In genomic region chr10:77614778-77615625, GRCh38 we compare ENCODE assay signal across 31 cellular contexts. TPM values are rescaled to one million over a fixed set of nuclear protein-coding genes. Genes with fewer than 3 reads are reported as not detected.
DNase-seq lines count a peak whose midpoint lies in the region; ATAC-seq and TF ChIP-seq lines count a peak whose summit lies in the region.
"Had no signal": no experiment of that assay in that cellular context is flagged by ENCODE, and none has a peak within 500 bp of the region (broad histone marks: within the 10 kb centered on the region; RNA-seq: fewer than 3 reads in every experiment).

No MANE protein-coding gene starts in this region.

- H3K27ac ChIP-seq in PC-3 (ENCODE audit: low read length) (no peak overlapping the region), epithelial cell of prostate (peak overlapping the region; percentile 22), transverse colon (peak overlapping the region in 3 of 4 donors; percentile 18 to 49 (median 26))
- H3K27ac ChIP-seq: BLaER1, parathyroid adenoma, right atrium auricular region had no signal

- no peaks in the 10 kb centered on the region for H3K9me3 ChIP-seq in PC-3 (ENCODE audit: low read length)
- H3K9me3 ChIP-seq in transverse colon: no peaks in the 10 kb centered on the region
- H3K9me3 ChIP-seq: BLaER1, gastrocnemius medialis, right atrium auricular region had no signal

- 29 to 62% methylated on average over 1 to 6 of the region's 6 CpGs for WGBS in transverse colon (ENCODE audit: low coverage in 1 of 2), 2 donors
- WGBS in lower leg skin, 2 donors: 67 to 72% methylated on average over 6 of the region's 6 CpGs

- H3K4me3 ChIP-seq in PC-3 (ENCODE audit: low read length) (no peak overlapping the region), transverse colon (no peak overlapping the region), lower leg skin (ENCODE audit: low read depth, poor library complexity, severe bottlenecking) (no peak overlapping the region)
- H3K4me3 ChIP-seq: BLaER1, gastrocnemius medialis, right atrium auricular region, smooth muscle cell had no signal

- H3K36me3 ChIP-seq in PC-3 (ENCODE audit: low read depth, low read length): peaks cover 7% of the 10 kb centered on the region
- H3K36me3 ChIP-seq in transverse colon: no peaks in the 10 kb centered on the region
- H3K36me3 ChIP-seq: BLaER1, gastrocnemius medialis, right atrium auricular region had no signal

- no TSS peak for BruUV-seq in PC-3 (replicated peaks; lab: Mats Ljungman, UMichigan)

- intact Hi-C loops in PC-3 (cut with micrococcal nuclease) (no loop called here), transverse colon (cut with DNase I; ENCODE audit: low total_unique reads) (no loop called here), lower leg skin (cut with DNase I; ENCODE audit: low total_unique reads) (no loop called here)

- 0 out of 2 replicates have a peak, but pooled peaks cover 6% of the 10 kb centered on the region for H3K4me1 ChIP-seq in PC-3 (ENCODE audit: insufficient read depth, low read length)
- H3K4me1 ChIP-seq in transverse colon: peaks cover 6 to 53% (median 23%) of the 10 kb centered on the region in 4 donors
- H3K4me1 ChIP-seq: parathyroid adenoma, right atrium auricular region had no signal

- no peak for TF ChIP-seq EP300 in transverse colon (IDR thresholded peaks at IDR 0.05; ENCODE audit: low read depth)

- H4K20me1 ChIP-seq in PC-3 (ENCODE audit: low read length): no peaks in the 10 kb centered on the region
- H4K20me1 ChIP-seq: BLaER1 had no signal

- POLR2A ChIA-PET in PC-3 (lab: Charles Lee; ENCODE audit: unreplicated experiment): no interaction called here

- H3K79me2 ChIP-seq in PC-3 (ENCODE audit: low read length): peaks cover 96% of the 10 kb centered on the region
- H3K79me2 ChIP-seq: parathyroid adenoma had no signal

- CTCF ChIA-PET in PC-3 (lab: Charles Lee): interaction anchor here (0.5 kb wide), 1 partner anchor 351 kb away, joined by 5 read pairs; no protein-coding TSS in a partner anchor

- TF ChIP-seq CTCF in PC-3 (conservative IDR thresholded peaks at IDR 0.05; ENCODE audit: low read depth, low read length) (no peak), transverse colon (IDR thresholded peaks at IDR 0.05) (no peak), lower leg skin (IDR thresholded peaks at IDR 0.05) (no peak)

- ATAC-seq in PC-3: no peak
- ATAC-seq: activated CD8-positive, alpha-beta memory T cell treated with anti-CD3 and anti-CD28 coated beads, Interleukin-2, amount 10 ng/mL, durations not matched to agents 7 days and 5 days; activated T-cell treated with anti-CD3 and anti-CD28 coated beads, Interleukin-2, amount 50 U/mL, for 4 hours; effector memory CD8-positive, alpha-beta T cell; left colon; Right ventricle myocardium inferior; SK-N-SH treated with all-trans-retinoic acid at 6 μM for 48 hours had no signal

- H3K9me2 ChIP-seq in PC-3 (replicated peaks; ENCODE audit: low read length): no peaks in the 10 kb centered on the region

- in situ Hi-C loops in transverse colon (cut with MboI; ENCODE audit: low pct_ligation_motif_present in 1 of 4, low pct_unique_long_range_greater_than_20kb in 1 of 4, low sequenced_read_pairs in 3 of 4): no loop called here

- no peaks in the 10 kb centered on the region for H3K27me3 ChIP-seq in PC-3 (ENCODE audit: low read length)
- no peaks in the 10 kb centered on the region for H3K27me3 ChIP-seq in transverse colon
- H3K27me3 ChIP-seq: BLaER1, gastrocnemius medialis, right atrium auricular region had no signal

- H3F3A ChIP-seq in PC-3 (ENCODE audit: low read length, unreplicated experiment): no peaks in the 10 kb centered on the region

- no peak overlapping the region for H3K9ac ChIP-seq in PC-3 (ENCODE audit: low read length)
- H3K9ac ChIP-seq: BLaER1, parathyroid adenoma had no signal

- H3K4me2 ChIP-seq in PC-3 (ENCODE audit: low read length): no peak overlapping the region
- H3K4me2 ChIP-seq: BLaER1, smooth muscle cell had no signal

- H2AFZ ChIP-seq in PC-3 (ENCODE audit: low read length): no peak overlapping the region
- H2AFZ ChIP-seq: parathyroid adenoma had no signal

- TF ChIP-seq POLR2A in transverse colon (IDR thresholded peaks at IDR 0.05) (no peak), lower leg skin (IDR thresholded peaks at IDR 0.05) (no peak)

- DNase-seq in PC-3: peak; percentile 63
- DNase-seq in epithelial cell of prostate (ENCODE audit: low read depth, low spot score): peak; percentile 16
- peak; percentile 33 for DNase-seq in kidney tubule cell (ENCODE audit: low spot score)
- DNase-seq in transverse colon: no peak
- no peak for DNase-seq in lower leg skin (ENCODE audit: low spot score in 2 of 2)
- no peak for DNase-seq in Ammon's horn (ENCODE audit: low spot score)
- DNase-seq in NCI-H128 (lab: John Stamatoyannopoulos, UW; ENCODE audit: unreplicated experiment): no peak
- DNase-seq in NCI-H2171 treated with DMSO at 0.1 percent for 48 hours (lab: John Stamatoyannopoulos, UW): no peak
- DNase-seq: activated CD4-positive, alpha-beta T cell treated with anti-CD3 and anti-CD28 coated beads, Interleukin-2, amount 50 U/mL, for 4 hours; activated CD8-positive, alpha-beta memory T cell treated with anti-CD3 and anti-CD28 coated beads, Interleukin-2, amount 10 ng/mL, durations not matched to agents 7 days and 5 days; activated gamma-delta T cell; activated naive CD8-positive, alpha-beta T cell treated with anti-CD3 and anti-CD28 coated beads for 36 hours; activated T-cell treated with anti-CD3 and anti-CD28 coated beads, Interleukin-2, amount 50 U/mL, for 4 hours; aorta; caudate nucleus; DMS153; effector memory CD8-positive, alpha-beta T cell; gastrocnemius medialis; hippocampal formation; left colon; NCI-H1048; NCI-H1694 treated with DMSO at 0.1 percent for 48 hours; NCI-H510A; NK-92 treated with Interleukin-12 subunit alpha and Interleukin-12 subunit beta, amount 100 ng/mL, for 24 hours; stimulated activated naive CD4-positive, alpha-beta T cell had no signal

RNA-seq across cellular contexts. Expression of gene KCNMA1, which starts 22.6 kb away (rescaled TPM):
- 143 and 193 TPM in 2 replicates for total RNA-seq in PC-3 (2014; rRNA removed)
- total RNA-seq in transverse colon: 100 to 1,000 TPM in 2 of 4 donors, 10 to 100 TPM in 2; 68.4 to 170 (median 119) TPM
- 1 to 10 TPM; 4.1 to 9.9 (median 6.5) TPM for total RNA-seq in lower leg skin
- total RNA-seq: activated naive CD8-positive, alpha-beta T cell treated with anti-CD3 and anti-CD28 coated beads for 36 hours had no signal

Comparison
In these comparisons a context has a peak if more than half of its experiments do, and no peak if none do; other contexts are left out.
1. DNase-seq: peak in PC-3 (single experiment), epithelial cell of prostate (single experiment) and kidney tubule cell (single experiment); none in transverse colon (single experiment), lower leg skin (0 of 2), Ammon's horn (single experiment), NCI-H128 (single experiment) and NCI-H2171 treated with DMSO at 0.1 percent for 48 hours (single experiment).
2. RNA of gene KCNMA1, which starts 22.6 kb away (total RNA-seq): 68.4 to 170 TPM in transverse colon and 143 to 193 TPM in PC-3; 4.1 to 9.9 TPM in lower leg skin; every median in the first group is over 4 times any median in the second.